24 cellular contexts compared by ENCODE assay signal in genomic region chr17:37384560-37385160, GRCh38. TPM values are rescaled to one million over a fixed set of nuclear protein-coding genes. Genes with fewer than 3 reads are reported as not detected.
"Had no signal": no experiment of that assay in that cellular context is flagged by ENCODE, and none has a peak within 500 bp of the region (broad histone marks: within the 10 kb centered on the region; RNA-seq: fewer than 3 reads in every experiment).

No MANE protein-coding gene starts in this region.

- H3K9me3 Mint-ChIP-seq: dendritic cell treated with granulocyte-macrophage colony-stimulating factor and Interleukin-4, amounts not matched to agents 40 ng/mL and 50 ng/mL, for 4 days; endodermal cell; naive thymus-derived CD4-positive, alpha-beta T cell had no signal

- ATAC-seq: gastrocnemius medialis; heart right ventricle; naive thymus-derived CD4-positive, alpha-beta T cell had no signal

- DNase-seq: effector CD4-positive, alpha-beta T cell; endodermal cell; gastrocnemius medialis; heart right ventricle; left ventricle myocardium inferior; mesendoderm; naive thymus-derived CD4-positive, alpha-beta T cell; nephron progenitor cell; sigmoid colon; small intestine; stimulated activated CD4-positive, alpha-beta T cell treated with anti-CD3 and anti-CD28 coated beads, Interleukin-12 subunit alpha, Interleukin-12 subunit beta, amount 100 ng/mL, for 4 hours; stimulated activated naive CD4-positive, alpha-beta T cell; stomach; substantia nigra; transverse colon had no signal

- H3K27me3 Mint-ChIP-seq: dendritic cell treated with granulocyte-macrophage colony-stimulating factor and Interleukin-4, amounts not matched to agents 40 ng/mL and 50 ng/mL, for 4 days; naive thymus-derived CD4-positive, alpha-beta T cell had no signal

- H3K4me3 ChIP-seq: gastrocnemius medialis, heart right ventricle, left ventricle myocardium inferior, lung, sigmoid colon, stomach, thoracic aorta, transverse colon had no signal

- H3K27ac Mint-ChIP-seq: dendritic cell treated with granulocyte-macrophage colony-stimulating factor and Interleukin-4, amounts not matched to agents 40 ng/mL and 50 ng/mL, for 4 days; endodermal cell; naive thymus-derived CD4-positive, alpha-beta T cell; nephron progenitor cell had no signal

- H3K4me3 Mint-ChIP-seq: dendritic cell treated with granulocyte-macrophage colony-stimulating factor and Interleukin-4, amounts not matched to agents 40 ng/mL and 50 ng/mL, for 4 days; endodermal cell; naive thymus-derived CD4-positive, alpha-beta T cell; nephron progenitor cell had no signal

- H3K4me1 Mint-ChIP-seq: endodermal cell, nephron progenitor cell had no signal

RNA-seq across cellular contexts. Expression of gene C17orf78, which starts 8.9 kb away (rescaled TPM):
- total RNA-seq: endodermal cell; fibroblast of lung; gastrocnemius medialis; heart right ventricle; left ventricle myocardium inferior; lung; naive thymus-derived CD4-positive, alpha-beta T cell; omental fat pad; pulmonary artery endothelial cell; sigmoid colon; stomach; thoracic aorta; transverse colon; urinary bladder had no signal
- polyA plus RNA-seq: esophagus; fibroblast of lung; heart right ventricle; keratinocyte; lung; naive thymus-derived CD4-positive, alpha-beta T cell; sigmoid colon; stomach; urinary bladder had no signal
